14 cellular contexts compared by ENCODE assay signal in the genomic region with DNA sequence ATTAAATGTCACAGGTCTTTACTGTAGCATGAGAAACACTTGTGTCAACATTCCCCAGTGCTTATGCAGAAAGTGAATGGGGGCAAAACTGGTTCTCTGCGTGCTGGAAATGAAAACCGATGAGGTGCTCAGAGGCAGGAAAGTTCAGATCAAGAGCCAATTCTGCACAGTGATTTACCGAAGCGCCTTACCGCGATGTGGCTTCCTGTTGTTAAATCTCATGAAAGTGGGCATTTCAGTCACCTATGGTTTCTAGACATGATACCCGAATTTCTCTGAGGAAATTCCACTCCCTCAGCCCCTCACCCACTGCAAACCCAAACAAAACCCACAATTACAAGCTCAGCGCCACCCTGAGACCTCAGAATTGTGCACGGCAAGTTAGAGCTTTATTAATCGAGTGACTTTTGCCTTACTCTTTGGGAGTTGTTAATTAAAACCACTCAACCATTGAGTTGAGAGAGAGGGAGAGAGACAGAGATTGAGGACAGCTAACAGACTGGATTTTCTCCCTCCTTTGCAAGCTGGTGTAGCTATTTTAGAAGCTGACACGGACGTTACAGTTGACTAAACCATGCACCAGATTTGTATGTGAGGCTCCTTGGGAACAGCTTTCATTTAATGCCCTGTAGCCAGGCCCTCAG.
DNase-seq lines count a peak whose midpoint lies in the region; ATAC-seq and TF ChIP-seq lines count a peak whose summit lies in the region.
"Had no signal": no experiment of that assay in that cellular context is flagged by ENCODE, and none has a peak within 500 bp of the region (broad histone marks: within the 10 kb centered on the region; RNA-seq: fewer than 3 reads in every experiment).

No MANE protein-coding gene starts in this region.

- no peak for TF ChIP-seq CTCF in CD8-positive, alpha-beta T cell (IDR thresholded peaks at IDR 0.05)

- ATAC-seq in CD8-positive, alpha-beta T cell, result peak; percentile 11
- peak; percentile 48 to 58 for ATAC-seq in natural killer cell treated with Interleukin-12 subunit alpha and Interleukin-12 subunit beta and Interleukin-15 and Interleukin-18, amount 100 ng/mL, for 72 hours
- ATAC-seq in HG02678 (IDR thresholded peaks at IDR 0.05; ENCODE audit: unreplicated experiment), result no peak

- H3K27me3 ChIP-seq in ACC112 (ENCODE audit: insufficient read depth, low read length), result no peaks in the 10 kb centered on the region
- no peaks in the 10 kb centered on the region for H3K27me3 ChIP-seq in CD8-positive, alpha-beta T cell (ENCODE audit: insufficient read depth, low read length)
- H3K27me3 ChIP-seq: BE2C, MG63 had no signal

- no peaks in the 10 kb centered on the region for H3K9me3 Mint-ChIP-seq in CD8-positive, alpha-beta T cell
- no peaks in the 10 kb centered on the region for H3K9me3 Mint-ChIP-seq in activated naive CD8-positive, alpha-beta T cell treated with anti-CD3 and anti-CD28 coated beads for 36 hours
- H3K9me3 Mint-ChIP-seq in natural killer cell treated with Interleukin-12 subunit alpha and Interleukin-12 subunit beta and Interleukin-15 and Interleukin-18, amount 100 ng/mL, for 72 hours, result no peaks in the 10 kb centered on the region
- H3K9me3 Mint-ChIP-seq: stimulated activated naive CD8-positive, alpha-beta T cell treated with anti-CD3 and anti-CD28 coated beads, Interleukin-15, Interleukin-2, amounts not matched to agents 100 ng/mL and 50 ng/mL, for 24 hours had no signal

- H2AFZ ChIP-seq in ACC112 (ENCODE audit: low read length, unreplicated experiment), result no peak overlapping the region

- H3K4me1 ChIP-seq in ACC112 (ENCODE audit: control insufficient read depth, insufficient read depth, low read length, unreplicated experiment), result peaks cover 12% of the 10 kb centered on the region
- H3K4me1 ChIP-seq in CD8-positive, alpha-beta T cell (ENCODE audit: insufficient read depth, low read length), result peaks cover 12% of the 10 kb centered on the region
- H3K4me1 ChIP-seq: BE2C had no signal

- intact Hi-C loops in CD8-positive, alpha-beta T cell (cut with DNase I, micrococcal nuclease), result no loop called here

- H3K79me2 ChIP-seq in ACC112 (ENCODE audit: control insufficient read depth, insufficient read depth, low read length, unreplicated experiment), result peaks cover 39% of the 10 kb centered on the region

- H3K9me3 ChIP-seq in CD8-positive, alpha-beta T cell (ENCODE audit: low read length), result no peaks in the 10 kb centered on the region
- H3K9me3 ChIP-seq: BE2C, MG63 had no signal

- H3K4me1 Mint-ChIP-seq in CD8-positive, alpha-beta T cell (ENCODE audit: low read depth), result peaks cover 13% of the 10 kb centered on the region
- peaks cover 17% of the 10 kb centered on the region for H3K4me1 Mint-ChIP-seq in activated naive CD8-positive, alpha-beta T cell treated with anti-CD3 and anti-CD28 coated beads for 36 hours
- H3K4me1 Mint-ChIP-seq in natural killer cell treated with Interleukin-12 subunit alpha and Interleukin-12 subunit beta and Interleukin-15 and Interleukin-18, amount 100 ng/mL, for 72 hours (ENCODE audit: low read depth in 2 of 2), result peaks cover 28 to 29% of the 10 kb centered on the region in 2 donors

- no peaks in the 10 kb centered on the region for H3K36me3 Mint-ChIP-seq in CD8-positive, alpha-beta T cell
- no peaks in the 10 kb centered on the region for H3K36me3 Mint-ChIP-seq in activated naive CD8-positive, alpha-beta T cell treated with anti-CD3 and anti-CD28 coated beads for 36 hours
- no peaks in the 10 kb centered on the region for H3K36me3 Mint-ChIP-seq in natural killer cell treated with Interleukin-12 subunit alpha and Interleukin-12 subunit beta and Interleukin-15 and Interleukin-18, amount 100 ng/mL, for 72 hours

- peaks cover 55% of the 10 kb centered on the region for H3K36me3 ChIP-seq in ACC112 (ENCODE audit: insufficient read depth, low read length)
- no peaks in the 10 kb centered on the region for H3K36me3 ChIP-seq in CD8-positive, alpha-beta T cell (ENCODE audit: insufficient read depth, low read length)
- H3K36me3 ChIP-seq: BE2C had no signal

- H3K27me3 Mint-ChIP-seq in CD8-positive, alpha-beta T cell (ENCODE audit: low read depth), result peaks cover 5% of the 10 kb centered on the region
- peaks cover 16% of the 10 kb centered on the region for H3K27me3 Mint-ChIP-seq in activated naive CD8-positive, alpha-beta T cell treated with anti-CD3 and anti-CD28 coated beads for 36 hours
- H3K27me3 Mint-ChIP-seq in natural killer cell treated with Interleukin-12 subunit alpha and Interleukin-12 subunit beta and Interleukin-15 and Interleukin-18, amount 100 ng/mL, for 72 hours, result peaks cover 34 to 44% of the 10 kb centered on the region in 2 donors

- H3K4me3 Mint-ChIP-seq in CD8-positive, alpha-beta T cell, result peak overlapping the region; percentile 47
- no peak overlapping the region for H3K4me3 Mint-ChIP-seq in activated naive CD8-positive, alpha-beta T cell treated with anti-CD3 and anti-CD28 coated beads for 36 hours
- peak overlapping the region; percentile 44 for H3K4me3 Mint-ChIP-seq in natural killer cell treated with Interleukin-12 subunit alpha and Interleukin-12 subunit beta and Interleukin-15 and Interleukin-18, amount 100 ng/mL, for 72 hours
- H3K4me3 Mint-ChIP-seq: stimulated activated naive CD8-positive, alpha-beta T cell treated with anti-CD3 and anti-CD28 coated beads, Interleukin-15, Interleukin-2, amounts not matched to agents 100 ng/mL and 50 ng/mL, for 24 hours had no signal

- peak overlapping the region; percentile 83; the same call in 1 of the 2 replicates for H3K27ac ChIP-seq in ACC112 (ENCODE audit: low read depth, low read length)
- no peak overlapping the region for H3K27ac ChIP-seq in CD8-positive, alpha-beta T cell (ENCODE audit: low read depth, low read length)

- peak in 1 of 7 experiments; percentile 53 for DNase-seq in CD8-positive, alpha-beta T cell
- DNase-seq in activated naive CD8-positive, alpha-beta T cell treated with anti-CD3 and anti-CD28 coated beads for 36 hours, result peak; percentile 40
- no peak for DNase-seq in natural killer cell treated with Interleukin-12 subunit alpha and Interleukin-12 subunit beta and Interleukin-15 and Interleukin-18, amount 100 ng/mL, for 72 hours (ENCODE audit: low spot score)
- DNase-seq in H4 (ENCODE audit: low spot score), result no peak
- no peak for DNase-seq in Kasumi-1 (lab: John Stamatoyannopoulos, UW)
- DNase-seq in NCI-H1105 treated with DMSO at 0.1 percent for 48 hours (lab: John Stamatoyannopoulos, UW), result no peak
- DNase-seq: BE2C, foreskin melanocyte, MG63, NCI-H2081, T1000 had no signal

- CTCF ChIA-PET in CD8-positive, alpha-beta T cell (lab: Charles Lee), result interaction anchor here (0.6 to 2.2 kb wide), 3 partner anchors 9 to 390 kb away, joined by 3 to 16 read pairs (median 4); no protein-coding TSS in a partner anchor

- no peak overlapping the region for H3K27ac Mint-ChIP-seq in CD8-positive, alpha-beta T cell
- no peak overlapping the region for H3K27ac Mint-ChIP-seq in activated naive CD8-positive, alpha-beta T cell treated with anti-CD3 and anti-CD28 coated beads for 36 hours
- no peak overlapping the region for H3K27ac Mint-ChIP-seq in natural killer cell treated with Interleukin-12 subunit alpha and Interleukin-12 subunit beta and Interleukin-15 and Interleukin-18, amount 100 ng/mL, for 72 hours
- H3K27ac Mint-ChIP-seq: stimulated activated naive CD8-positive, alpha-beta T cell treated with anti-CD3 and anti-CD28 coated beads, Interleukin-15, Interleukin-2, amounts not matched to agents 100 ng/mL and 50 ng/mL, for 24 hours had no signal

- POLR2A ChIA-PET in CD8-positive, alpha-beta T cell (lab: Charles Lee), result no interaction called here

- H3K4me3 ChIP-seq in ACC112 (ENCODE audit: low read depth, low read length), result no peak overlapping the region
- H3K4me3 ChIP-seq in CD8-positive, alpha-beta T cell (ENCODE audit: low read depth, low read length), result peak overlapping the region; percentile 6
- H3K4me3 ChIP-seq: MG63 had no signal
